Comparison of ENCODE assay signal across 1 cellular context in genomic region chr5:79135790-79136553, GRCh38.
TF ChIP-seq lines count a peak whose summit lies in the region.

No MANE protein-coding gene starts in this region.

TF ChIP-seq in GM23338, 12 proteins besides CTCF, POLR2A, EP300 and RAD21 (continued from another document):
- TF ChIP-seq, protein P1, sequence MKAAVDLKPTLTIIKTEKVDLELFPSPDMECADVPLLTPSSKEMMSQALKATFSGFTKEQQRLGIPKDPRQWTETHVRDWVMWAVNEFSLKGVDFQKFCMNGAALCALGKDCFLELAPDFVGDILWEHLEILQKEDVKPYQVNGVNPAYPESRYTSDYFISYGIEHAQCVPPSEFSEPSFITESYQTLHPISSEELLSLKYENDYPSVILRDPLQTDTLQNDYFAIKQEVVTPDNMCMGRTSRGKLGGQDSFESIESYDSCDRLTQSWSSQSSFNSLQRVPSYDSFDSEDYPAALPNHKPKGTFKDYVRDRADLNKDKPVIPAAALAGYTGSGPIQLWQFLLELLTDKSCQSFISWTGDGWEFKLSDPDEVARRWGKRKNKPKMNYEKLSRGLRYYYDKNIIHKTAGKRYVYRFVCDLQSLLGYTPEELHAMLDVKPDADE (IDR thresholded peaks at IDR 0.05): no peak
- TF ChIP-seq ZNF114 (CRISPR knock-in tag; IDR thresholded peaks at IDR 0.05) (no peak), STAT1 (IDR thresholded peaks at IDR 0.05; ENCODE audit: unreplicated experiment) (no peak), ZNF331 (CRISPR knock-in tag; IDR thresholded peaks at IDR 0.05; ENCODE audit: low read depth) (no peak)
- TF ChIP-seq, protein P2, sequence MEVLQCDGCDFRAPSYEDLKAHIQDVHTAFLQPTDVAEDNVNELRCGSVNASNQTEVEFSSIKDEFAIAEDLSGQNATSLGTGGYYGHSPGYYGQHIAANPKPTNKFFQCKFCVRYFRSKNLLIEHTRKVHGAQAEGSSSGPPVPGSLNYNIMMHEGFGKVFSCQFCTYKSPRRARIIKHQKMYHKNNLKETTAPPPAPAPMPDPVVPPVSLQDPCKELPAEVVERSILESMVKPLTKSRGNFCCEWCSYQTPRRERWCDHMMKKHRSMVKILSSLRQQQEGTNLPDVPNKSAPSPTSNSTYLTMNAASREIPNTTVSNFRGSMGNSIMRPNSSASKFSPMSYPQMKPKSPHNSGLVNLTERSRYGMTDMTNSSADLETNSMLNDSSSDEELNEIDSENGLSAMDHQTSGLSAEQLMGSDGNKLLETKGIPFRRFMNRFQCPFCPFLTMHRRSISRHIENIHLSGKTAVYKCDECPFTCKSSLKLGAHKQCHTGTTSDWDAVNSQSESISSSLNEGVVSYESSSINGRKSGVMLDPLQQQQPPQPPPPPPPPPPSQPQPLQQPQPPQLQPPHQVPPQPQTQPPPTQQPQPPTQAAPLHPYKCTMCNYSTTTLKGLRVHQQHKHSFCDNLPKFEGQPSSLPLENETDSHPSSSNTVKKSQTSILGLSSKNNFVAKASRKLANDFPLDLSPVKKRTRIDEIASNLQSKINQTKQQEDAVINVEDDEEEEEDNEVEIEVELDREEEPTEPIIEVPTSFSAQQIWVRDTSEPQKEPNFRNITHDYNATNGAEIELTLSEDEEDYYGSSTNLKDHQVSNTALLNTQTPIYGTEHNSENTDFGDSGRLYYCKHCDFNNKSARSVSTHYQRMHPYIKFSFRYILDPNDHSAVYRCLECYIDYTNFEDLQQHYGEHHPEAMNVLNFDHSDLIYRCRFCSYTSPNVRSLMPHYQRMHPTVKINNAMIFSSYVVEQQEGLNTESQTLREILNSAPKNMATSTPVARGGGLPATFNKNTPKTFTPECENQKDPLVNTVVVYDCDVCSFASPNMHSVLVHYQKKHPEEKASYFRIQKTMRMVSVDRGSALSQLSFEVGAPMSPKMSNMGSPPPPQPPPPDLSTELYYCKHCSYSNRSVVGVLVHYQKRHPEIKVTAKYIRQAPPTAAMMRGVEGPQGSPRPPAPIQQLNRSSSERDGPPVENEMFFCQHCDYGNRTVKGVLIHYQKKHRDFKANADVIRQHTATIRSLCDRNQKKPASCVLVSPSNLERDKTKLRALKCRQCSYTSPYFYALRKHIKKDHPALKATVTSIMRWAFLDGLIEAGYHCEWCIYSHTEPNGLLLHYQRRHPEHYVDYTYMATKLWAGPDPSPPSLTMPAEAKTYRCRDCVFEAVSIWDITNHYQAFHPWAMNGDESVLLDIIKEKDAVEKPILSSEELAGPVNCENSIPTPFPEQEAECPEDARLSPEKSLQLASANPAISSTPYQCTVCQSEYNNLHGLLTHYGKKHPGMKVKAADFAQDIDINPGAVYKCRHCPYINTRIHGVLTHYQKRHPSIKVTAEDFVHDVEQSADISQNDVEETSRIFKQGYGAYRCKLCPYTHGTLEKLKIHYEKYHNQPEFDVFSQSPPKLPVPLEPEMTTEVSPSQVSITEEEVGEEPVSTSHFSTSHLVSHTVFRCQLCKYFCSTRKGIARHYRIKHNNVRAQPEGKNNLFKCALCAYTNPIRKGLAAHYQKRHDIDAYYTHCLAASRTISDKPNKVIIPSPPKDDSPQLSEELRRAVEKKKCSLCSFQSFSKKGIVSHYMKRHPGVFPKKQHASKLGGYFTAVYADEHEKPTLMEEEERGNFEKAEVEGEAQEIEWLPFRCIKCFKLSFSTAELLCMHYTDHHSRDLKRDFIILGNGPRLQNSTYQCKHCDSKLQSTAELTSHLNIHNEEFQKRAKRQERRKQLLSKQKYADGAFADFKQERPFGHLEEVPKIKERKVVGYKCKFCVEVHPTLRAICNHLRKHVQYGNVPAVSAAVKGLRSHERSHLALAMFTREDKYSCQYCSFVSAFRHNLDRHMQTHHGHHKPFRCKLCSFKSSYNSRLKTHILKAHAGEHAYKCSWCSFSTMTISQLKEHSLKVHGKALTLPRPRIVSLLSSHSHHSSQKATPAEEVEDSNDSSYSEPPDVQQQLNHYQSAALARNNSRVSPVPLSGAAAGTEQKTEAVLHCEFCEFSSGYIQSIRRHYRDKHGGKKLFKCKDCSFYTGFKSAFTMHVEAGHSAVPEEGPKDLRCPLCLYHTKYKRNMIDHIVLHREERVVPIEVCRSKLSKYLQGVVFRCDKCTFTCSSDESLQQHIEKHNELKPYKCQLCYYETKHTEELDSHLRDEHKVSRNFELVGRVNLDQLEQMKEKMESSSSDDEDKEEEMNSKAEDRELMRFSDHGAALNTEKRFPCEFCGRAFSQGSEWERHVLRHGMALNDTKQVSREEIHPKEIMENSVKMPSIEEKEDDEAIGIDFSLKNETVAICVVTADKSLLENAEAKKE (CRISPR knock-in tag; IDR thresholded peaks at IDR 0.05): no peak
